In the genomic region with DNA sequence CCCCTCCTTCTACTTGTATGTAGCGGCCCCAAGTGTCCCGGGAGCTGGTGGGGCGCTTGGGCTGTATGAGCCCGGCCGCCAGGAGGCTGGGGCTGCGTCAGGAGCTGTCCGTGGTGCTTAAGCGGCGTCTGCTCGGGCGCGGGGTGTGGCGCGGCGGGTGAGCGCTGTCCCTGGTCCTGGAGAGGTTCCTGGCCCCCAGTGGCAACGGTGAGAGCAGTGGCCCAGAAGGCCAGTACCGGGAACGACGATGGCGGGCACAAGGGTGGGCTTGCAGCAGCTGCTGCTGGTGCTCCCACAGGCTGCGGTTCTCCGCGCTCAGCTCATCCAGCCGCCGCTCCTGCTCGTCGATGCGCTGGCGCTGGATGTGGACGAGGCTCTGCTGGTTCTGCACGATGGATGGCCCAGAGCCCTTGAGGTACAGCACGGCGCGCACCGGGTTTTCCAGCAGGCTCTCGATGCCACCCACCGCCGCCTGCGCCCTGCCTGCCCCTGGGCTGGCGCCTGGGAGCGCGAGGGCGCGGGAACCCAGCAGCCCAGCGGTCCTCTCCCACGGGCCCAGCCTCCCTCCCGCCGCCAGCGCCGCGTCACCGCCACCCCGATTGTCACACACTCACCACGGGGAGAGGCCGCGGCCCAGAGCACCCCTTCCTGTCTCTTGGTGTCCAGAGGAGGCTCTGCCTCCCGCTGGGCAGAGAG, we compare ENCODE assay signal across 8 cellular contexts.
DNase-seq lines count a peak whose midpoint lies in the region; ATAC-seq lines count a peak whose summit lies in the region.

No MANE protein-coding gene starts in this region.

- H3K36me3 Mint-ChIP-seq in effector memory CD8-positive, alpha-beta T cell (ENCODE audit: insufficient read depth), result peaks cover 4% of the 10 kb centered on the region

- H3K27ac Mint-ChIP-seq in effector memory CD8-positive, alpha-beta T cell, result no peak overlapping the region

- H3K4me3 Mint-ChIP-seq in effector memory CD8-positive, alpha-beta T cell, result no peak overlapping the region

- peak; percentile 60 for ATAC-seq in GM18498 (IDR thresholded peaks at IDR 0.05; ENCODE audit: unreplicated experiment)
- ATAC-seq in effector memory CD8-positive, alpha-beta T cell (replicated peaks), result peak; percentile 100
- ATAC-seq in GM21737 (IDR thresholded peaks at IDR 0.05; ENCODE audit: unreplicated experiment), result no peak

- H3K27me3 Mint-ChIP-seq in effector memory CD8-positive, alpha-beta T cell, result peaks cover 55 to 80% of the 10 kb centered on the region in 2 donors

- peaks cover 0 to 9% of the 10 kb centered on the region in 2 donors for H3K9me3 Mint-ChIP-seq in effector memory CD8-positive, alpha-beta T cell

- peak; percentile 15 for DNase-seq in NCI-H1105 treated with DMSO at 0.1 percent for 48 hours (lab: John Stamatoyannopoulos, UW)
- DNase-seq in activated CD8-positive, alpha-beta memory T cell treated with anti-CD3 and anti-CD28 coated beads for 24 hours, result peak; percentile 87
- peak; percentile 73 to 75 (median 74) for DNase-seq in effector memory CD8-positive, alpha-beta T cell
- peak; percentile 64 for DNase-seq in medulla oblongata (ENCODE audit: extremely low spot score)
- peak; percentile 40 for DNase-seq in stimulated activated CD8-positive, alpha-beta memory T cell treated with anti-CD3 and anti-CD28 coated beads, Interleukin-15, amount 100 ng/mL, for 1 hour (ENCODE audit: low read depth)
- DNase-seq in DMS153 treated with DMSO at 0.1 percent for 48 hours (lab: John Stamatoyannopoulos, UW; ENCODE audit: unreplicated experiment), result no peak

- peaks cover 5 to 6% of the 10 kb centered on the region in 2 donors for H3K4me1 Mint-ChIP-seq in effector memory CD8-positive, alpha-beta T cell (ENCODE audit: low read depth in 2 of 2)
